In the genomic region with DNA sequence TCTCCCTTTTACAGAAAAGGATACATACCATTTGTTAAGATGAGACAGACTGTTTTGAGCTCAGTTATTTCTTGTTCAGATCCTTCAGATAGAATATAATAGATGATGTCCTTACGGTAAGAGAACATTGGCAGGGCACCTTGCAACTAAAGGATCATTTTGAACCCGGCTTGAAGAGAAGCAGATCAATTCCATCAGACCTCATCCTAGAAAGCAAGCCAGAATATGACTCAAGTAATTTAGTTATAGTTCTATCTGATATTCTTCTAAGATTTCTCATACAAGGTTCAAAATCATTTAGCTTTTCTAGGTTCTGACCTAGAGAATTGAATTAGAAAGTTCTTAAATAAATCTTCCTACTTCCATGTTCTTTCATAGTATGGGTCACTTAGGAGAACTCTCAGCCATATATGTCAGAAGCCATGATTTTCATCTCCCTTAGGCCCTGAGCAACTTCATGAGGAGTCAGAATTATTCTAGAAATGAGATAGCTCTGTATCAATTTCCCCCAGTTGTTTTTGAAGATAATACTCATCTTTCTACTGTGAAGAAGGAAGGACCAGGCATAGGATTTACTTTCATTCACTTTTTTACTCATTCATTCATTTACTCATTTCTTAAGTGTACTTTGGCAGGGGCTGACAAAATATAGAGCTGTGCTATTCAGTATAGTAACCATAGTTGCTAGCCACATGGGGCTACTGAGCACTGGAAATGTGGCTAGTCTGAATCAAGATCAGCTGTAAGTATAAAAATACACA, we compare ENCODE assay signal across 2 cellular contexts.
TF ChIP-seq lines count a peak whose summit lies in the region.

No MANE protein-coding gene starts in this region.

TF ChIP-seq in SK-N-SH treated with all-trans-retinoic acid at 6 μM for 48 hours, 23 proteins besides CTCF, POLR2A, EP300 and RAD21:
- TF ChIP-seq ZFP30 (CRISPR knock-in tag; IDR thresholded peaks at IDR 0.05) (no peak), GLIS3 (CRISPR knock-in tag; IDR thresholded peaks at IDR 0.05) (no peak), ZNF8 (CRISPR knock-in tag; IDR thresholded peaks at IDR 0.05) (no peak), ZFP3 (CRISPR knock-in tag; IDR thresholded peaks at IDR 0.05) (no peak), PPARA (CRISPR knock-in tag; IDR thresholded peaks at IDR 0.05; ENCODE audit: borderline replicate concordance) (no peak), TSHZ2 (CRISPR knock-in tag; IDR thresholded peaks at IDR 0.05) (no peak), TOX (CRISPR knock-in tag; IDR thresholded peaks at IDR 0.05; ENCODE audit: borderline replicate concordance) (no peak), BACH2 (CRISPR knock-in tag; IDR thresholded peaks at IDR 0.05; ENCODE audit: borderline replicate concordance) (no peak), CREB5 (CRISPR knock-in tag; IDR thresholded peaks at IDR 0.05; ENCODE audit: low read depth) (no peak), ZNF70 (CRISPR knock-in tag; IDR thresholded peaks at IDR 0.05) (no peak), SNAI2 (CRISPR knock-in tag; IDR thresholded peaks at IDR 0.05) (no peak), ISL1 (CRISPR knock-in tag; IDR thresholded peaks at IDR 0.05) (peak; percentile 80), TCF4 (CRISPR knock-in tag; IDR thresholded peaks at IDR 0.05; ENCODE audit: borderline replicate concordance) (no peak), ZNF565 (CRISPR knock-in tag; conservative IDR thresholded peaks at IDR 0.05; ENCODE audit: low read depth) (no peak), ZC3H10 (CRISPR knock-in tag; IDR thresholded peaks at IDR 0.05) (no peak)
- TF ChIP-seq, protein P1, sequence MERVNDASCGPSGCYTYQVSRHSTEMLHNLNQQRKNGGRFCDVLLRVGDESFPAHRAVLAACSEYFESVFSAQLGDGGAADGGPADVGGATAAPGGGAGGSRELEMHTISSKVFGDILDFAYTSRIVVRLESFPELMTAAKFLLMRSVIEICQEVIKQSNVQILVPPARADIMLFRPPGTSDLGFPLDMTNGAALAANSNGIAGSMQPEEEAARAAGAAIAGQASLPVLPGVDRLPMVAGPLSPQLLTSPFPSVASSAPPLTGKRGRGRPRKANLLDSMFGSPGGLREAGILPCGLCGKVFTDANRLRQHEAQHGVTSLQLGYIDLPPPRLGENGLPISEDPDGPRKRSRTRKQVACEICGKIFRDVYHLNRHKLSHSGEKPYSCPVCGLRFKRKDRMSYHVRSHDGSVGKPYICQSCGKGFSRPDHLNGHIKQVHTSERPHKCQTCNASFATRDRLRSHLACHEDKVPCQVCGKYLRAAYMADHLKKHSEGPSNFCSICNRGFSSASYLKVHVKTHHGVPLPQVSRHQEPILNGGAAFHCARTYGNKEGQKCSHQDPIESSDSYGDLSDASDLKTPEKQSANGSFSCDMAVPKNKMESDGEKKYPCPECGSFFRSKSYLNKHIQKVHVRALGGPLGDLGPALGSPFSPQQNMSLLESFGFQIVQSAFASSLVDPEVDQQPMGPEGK (CRISPR knock-in tag; IDR thresholded peaks at IDR 0.05; ENCODE audit: borderline replicate concordance), result peak; percentile 64; the same call in 1 of the 2 replicates

TF ChIP-seq in WTC11, 78 proteins besides CTCF, POLR2A, EP300 and RAD21:
- TF ChIP-seq NR3C1 (CRISPR knock-in tag; conservative IDR thresholded peaks at IDR 0.05; ENCODE audit: low read depth), result no peak
